Comparison of ENCODE assay signal across 9 cellular contexts in the genomic region with DNA sequence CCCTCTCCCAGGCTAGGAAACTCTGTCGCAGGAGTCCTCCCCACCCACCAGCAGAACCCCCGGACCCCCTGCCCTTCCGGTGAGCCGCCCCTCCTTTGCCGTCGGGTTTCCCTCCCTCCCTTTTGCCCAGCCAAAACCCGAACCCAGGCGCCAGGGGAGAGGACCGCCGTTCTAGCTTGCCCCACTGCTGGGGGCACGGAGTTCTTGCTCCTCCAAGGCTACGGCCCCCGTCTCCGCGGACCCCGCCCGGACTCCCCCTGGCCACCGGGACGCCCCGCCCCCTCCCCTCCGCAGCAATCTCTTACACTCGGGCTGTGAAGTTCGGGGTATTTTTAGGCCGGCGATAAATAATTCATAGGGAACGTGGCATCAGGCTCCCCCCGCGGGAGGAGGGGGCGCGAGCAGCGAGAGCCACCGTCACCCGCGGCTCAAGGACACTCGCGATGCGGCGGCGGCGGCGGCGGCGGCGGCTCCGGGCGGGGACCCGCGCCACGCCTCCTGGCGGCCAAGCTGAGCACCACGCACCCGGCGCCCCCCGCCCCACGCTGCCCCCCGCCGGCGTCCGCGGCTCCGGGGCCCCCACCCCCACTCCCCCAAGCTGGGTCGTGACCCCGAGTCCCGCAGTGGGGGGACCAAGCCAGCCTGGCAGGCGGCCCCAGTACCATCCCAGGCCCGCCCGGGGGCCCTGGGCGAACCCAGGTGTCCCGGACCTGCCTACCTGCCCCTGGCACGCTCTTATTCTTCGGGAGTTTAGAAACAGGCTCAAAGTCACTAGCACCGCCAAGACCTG. TPM values are rescaled to one million over a fixed set of nuclear protein-coding genes. Genes with fewer than 3 reads are reported as not detected.
A peak's percentile ranks its signal among the peaks of the same experiment; 100 is the strongest.
DNase-seq lines count a peak whose midpoint lies in the region; ATAC-seq and TF ChIP-seq lines count a peak whose summit lies in the region.
"Had no signal": no experiment of that assay in that cellular context is flagged by ENCODE, and none has a peak within 500 bp of the region (broad histone marks: within the 10 kb centered on the region; RNA-seq: fewer than 3 reads in every experiment).

A gene (minus strand): TSS at position 447 of the 790 bp plus-strand sequence. CDS start 4,793 bp downstream, outside the sequence.

- no peak for TF ChIP-seq EP300 in stomach (IDR thresholded peaks at IDR 0.05)

- CTCF ChIA-PET in activated CD4-positive, alpha-beta memory T cell treated with anti-CD3 and anti-CD28 coated beads for 36 hours (lab: Charles Lee), result interaction anchor here (0.7 to 11.9 kb wide), 14 partner anchors 9 to 1399 kb away, joined by 3 to 123 read pairs (median 4); a partner anchor contains a TSS

- intact Hi-C loops in activated CD4-positive, alpha-beta memory T cell treated with anti-CD3 and anti-CD28 coated beads for 36 hours (cut with micrococcal nuclease), result loop anchor here (5.0 kb wide), 1 partner anchor 117 kb away; no protein-coding TSS in a partner anchor
- intact Hi-C loops in left cardiac atrium (cut with DNase I) (loop anchor here (2.0 to 10.0 kb wide), 4 partner anchors 52 to 205 kb away; a partner anchor contains a TSS), stomach (cut with DNase I; ENCODE audit: low total_unique reads) (loop anchor here (5.0 kb wide), 2 partner anchors 67 to 117 kb away; no protein-coding TSS in a partner anchor)

- TF ChIP-seq CTCF in stomach (IDR thresholded peaks at IDR 0.05) (peak in 2 of 7 experiments; percentile 32 to 67), omental fat pad (IDR thresholded peaks at IDR 0.05) (no peak)

- no peak for TF ChIP-seq POLR2A in stomach (IDR thresholded peaks at IDR 0.05)

- peak within 1 kb of the TSS; percentile 22 to 45 (median 28) for H3K4me3 ChIP-seq in stomach

- ATAC-seq in left cardiac atrium (peak; percentile 3 to 9), GM21515 (IDR thresholded peaks at IDR 0.05; ENCODE audit: unreplicated experiment) (no peak), omental fat pad (ENCODE audit: low FRiP score) (no peak)

- POLR2A ChIA-PET in activated CD4-positive, alpha-beta memory T cell treated with anti-CD3 and anti-CD28 coated beads for 36 hours (lab: Charles Lee), result interaction anchor here (1.3 kb wide), 1 partner anchor 109 kb away, joined by 4 read pairs; no protein-coding TSS in a partner anchor

- H3K36me3 Mint-ChIP-seq in activated CD4-positive, alpha-beta memory T cell treated with anti-CD3 and anti-CD28 coated beads for 36 hours, result no peaks in the 10 kb centered on the region

- H3K27ac Mint-ChIP-seq in activated CD4-positive, alpha-beta memory T cell treated with anti-CD3 and anti-CD28 coated beads for 36 hours, result no peak within 1 kb of the TSS

- peaks cover 28 to 35% (median 33%) of the 10 kb centered on the region in 4 donors for H3K4me1 ChIP-seq in stomach

- H3K9me3 ChIP-seq in stomach, result no peaks in the 10 kb centered on the region

- peaks cover 17 to 91% (median 59%) of the 10 kb centered on the region in 3 donors for H3K27me3 ChIP-seq in stomach

- H3K4me3 Mint-ChIP-seq in activated CD4-positive, alpha-beta memory T cell treated with anti-CD3 and anti-CD28 coated beads for 36 hours, result peak within 1 kb of the TSS; percentile 50

- DNase-seq in NCI-H748 (lab: John Stamatoyannopoulos, UW; ENCODE audit: unreplicated experiment) (peak; percentile 16), NCI-H748 treated with DMSO at 0.1 percent for 48 hours (lab: John Stamatoyannopoulos, UW) (no peak), left cardiac atrium (no peak), stomach (no peak), NCI-H2029 treated with DMSO at 0.1 percent for 48 hours (lab: John Stamatoyannopoulos, UW) (no peak), omental fat pad (ENCODE audit: low spot score) (no peak)
- DNase-seq in activated CD4-positive, alpha-beta memory T cell treated with anti-CD3 and anti-CD28 coated beads for 36 hours, result peak; percentile 38

- H3K27me3 Mint-ChIP-seq in activated CD4-positive, alpha-beta memory T cell treated with anti-CD3 and anti-CD28 coated beads for 36 hours, result peaks cover 50% of the 10 kb centered on the region

- no peaks in the 10 kb centered on the region for H3K9me3 Mint-ChIP-seq in activated CD4-positive, alpha-beta memory T cell treated with anti-CD3 and anti-CD28 coated beads for 36 hours

- H3K4me1 Mint-ChIP-seq in activated CD4-positive, alpha-beta memory T cell treated with anti-CD3 and anti-CD28 coated beads for 36 hours (ENCODE audit: low read depth), result peaks cover 11% of the 10 kb centered on the region

- H3K27ac ChIP-seq in stomach, result no peak within 1 kb of the TSS

- H3K36me3 ChIP-seq in stomach, result peaks cover 0 to 7% (median 0%) of the 10 kb centered on the region in 4 donors

- 2 to 3% (median 2%) methylated on average over 44 to 72 of the region's 72 CpGs for WGBS in stomach, 5 donors

RNA-seq across cellular contexts. Expression of the gene that starts here (rescaled TPM):
- not detected for total RNA-seq in activated CD4-positive, alpha-beta memory T cell treated with anti-CD3 and anti-CD28 coated beads for 36 hours
- total RNA-seq in left cardiac atrium (10 to 100 TPM; 25.2 to 38.8 TPM), stomach (under 1 TPM in 1 of 5 donors, not detected in 4; 0.55 TPM), omental fat pad (1 to 10 TPM in 3 of 4 donors, not detected in 1; 1.0 to 4.7 (median 1.6) TPM)
- polyA plus RNA-seq in stomach, result under 1 TPM in 1 of 3 donors, not detected in 2; 0.33 TPM
- total RNA-seq: Daoy had no signal

Comparison
In these comparisons a context has a peak if more than half of its experiments do, and no peak if none do; other contexts are left out.
1. RNA of the gene that starts here (total RNA-seq): 25.2 to 38.8 TPM in left cardiac atrium; 1.0 to 4.7 TPM in omental fat pad, not detected in activated CD4-positive, alpha-beta memory T cell treated with anti-CD3 and anti-CD28 coated beads for 36 hours and 0.55 TPM in stomach; every median in the first group is over 4 times any median in the second.
2. Peak in DNase-seq in activated CD4-positive, alpha-beta memory T cell treated with anti-CD3 and anti-CD28 coated beads for 36 hours; RNA of the gene not detected or under 1 TPM.
3. ATAC-seq: peak in left cardiac atrium (2 of 2); none in GM21515 (single experiment) and omental fat pad (single experiment).